Comparison of ENCODE assay signal across 27 cellular contexts in the genomic region with DNA sequence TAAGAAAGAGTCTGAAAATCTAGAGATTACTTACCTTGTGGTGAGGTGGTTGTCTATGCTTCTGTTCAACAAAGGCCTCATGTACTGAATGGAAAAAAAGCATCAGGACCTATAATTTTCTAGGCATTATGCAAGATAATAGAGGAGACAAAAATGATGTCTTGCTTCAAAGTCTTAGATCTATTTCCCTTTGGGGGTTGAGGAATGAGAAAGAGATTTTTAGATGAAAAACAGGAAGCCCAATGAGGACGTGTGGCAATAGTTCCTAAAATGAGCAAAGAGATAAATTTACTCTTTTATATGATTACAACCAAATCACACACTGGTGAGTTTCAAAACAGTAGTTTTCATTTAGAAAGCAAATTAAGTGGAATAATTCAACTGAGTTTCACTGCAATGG.
A peak's percentile ranks its signal among the peaks of the same experiment; 100 is the strongest.
DNase-seq lines count a peak whose midpoint lies in the region; ATAC-seq and TF ChIP-seq lines count a peak whose summit lies in the region.
"Had no signal": no experiment of that assay in that cellular context is flagged by ENCODE, and none has a peak within 500 bp of the region (broad histone marks: within the 10 kb centered on the region; RNA-seq: fewer than 3 reads in every experiment).

No MANE protein-coding gene starts in this region.

- DNase-seq in SKM-1 treated with dmso at 0.1 percent for 144 hours (lab: John Stamatoyannopoulos, UW; ENCODE audit: unreplicated experiment) (peak; percentile 3), SKM-1 (lab: John Stamatoyannopoulos, UW; ENCODE audit: unreplicated experiment) (no peak), fibroblast of mammary gland (ENCODE audit: low read depth) (peak; percentile 54), sciatic nerve (ENCODE audit: low spot score) (no peak), kidney glomerular epithelial cell (lab: John Stamatoyannopoulos, UW) (no peak), MV-4-11 (lab: John Stamatoyannopoulos, UW) (no peak), superior temporal gyrus (ENCODE audit: extremely low spot score) (no peak)
- no peak for DNase-seq in activated T-cell treated with anti-CD3 and anti-CD28 coated beads, Interleukin-2, amount 50 U/mL, for 24 hours
- DNase-seq: 8988T; CD4-positive, alpha-beta T cell; COR-L47; DMS53; IMR-90; KG1; MG63; NCI-H1092; NCI-H1436; NCI-H187; NCI-H2081 treated with DMSO at 0.1 percent for 48 hours; NCI-H2171; NCI-H226; NCI-H510A; NCI-H69; PC-9; SJCRH30 had no signal

- no peak overlapping the region for H3K27ac Mint-ChIP-seq in activated T-cell treated with anti-CD3 and anti-CD28 coated beads, Interleukin-2, amount 50 U/mL, for 24 hours
- H3K27ac Mint-ChIP-seq: CD4-positive, alpha-beta T cell had no signal

- H3K4me3 Mint-ChIP-seq in activated T-cell treated with anti-CD3 and anti-CD28 coated beads, Interleukin-2, amount 50 U/mL, for 24 hours, result no peak overlapping the region
- H3K4me3 Mint-ChIP-seq: CD4-positive, alpha-beta T cell had no signal

- H3K36me3 Mint-ChIP-seq in activated T-cell treated with anti-CD3 and anti-CD28 coated beads, Interleukin-2, amount 50 U/mL, for 24 hours (ENCODE audit: low read depth), result no peaks in the 10 kb centered on the region

- no peak for TF ChIP-seq CTCF in fibroblast of mammary gland (conservative IDR thresholded peaks at IDR 0.05; ENCODE audit: control insufficient read depth, insufficient read depth, low read depth, low read length)

- ATAC-seq in sciatic nerve, result peak; percentile 63
- ATAC-seq: HCT116, Right ventricle myocardium inferior had no signal

- no peaks in the 10 kb centered on the region for H3K4me1 Mint-ChIP-seq in activated T-cell treated with anti-CD3 and anti-CD28 coated beads, Interleukin-2, amount 50 U/mL, for 24 hours (ENCODE audit: low read depth)

- no peaks in the 10 kb centered on the region for H3K27me3 Mint-ChIP-seq in activated T-cell treated with anti-CD3 and anti-CD28 coated beads, Interleukin-2, amount 50 U/mL, for 24 hours

- no peak overlapping the region for H3K4me3 ChIP-seq in fibroblast of mammary gland (ENCODE audit: control insufficient read depth, low read depth, low read length)
- H3K4me3 ChIP-seq: MG63, PC-9, SJCRH30 had no signal

- intact Hi-C loops in sciatic nerve (cut with DNase I), result no loop called here

- peaks cover 3% of the 10 kb centered on the region for H3K9me3 Mint-ChIP-seq in activated T-cell treated with anti-CD3 and anti-CD28 coated beads, Interleukin-2, amount 50 U/mL, for 24 hours

Comparison
In these comparisons a context has a peak if more than half of its experiments do, and no peak if none do; other contexts are left out.
1. DNase-seq: peak in SKM-1 treated with dmso at 0.1 percent for 144 hours (single experiment) and fibroblast of mammary gland (single experiment); none in SKM-1 (single experiment), sciatic nerve (single experiment), activated T-cell treated with anti-CD3 and anti-CD28 coated beads, Interleukin-2, amount 50 U/mL, for 24 hours (single experiment), kidney glomerular epithelial cell (single experiment), MV-4-11 (single experiment) and superior temporal gyrus (single experiment).